In the genomic region with DNA sequence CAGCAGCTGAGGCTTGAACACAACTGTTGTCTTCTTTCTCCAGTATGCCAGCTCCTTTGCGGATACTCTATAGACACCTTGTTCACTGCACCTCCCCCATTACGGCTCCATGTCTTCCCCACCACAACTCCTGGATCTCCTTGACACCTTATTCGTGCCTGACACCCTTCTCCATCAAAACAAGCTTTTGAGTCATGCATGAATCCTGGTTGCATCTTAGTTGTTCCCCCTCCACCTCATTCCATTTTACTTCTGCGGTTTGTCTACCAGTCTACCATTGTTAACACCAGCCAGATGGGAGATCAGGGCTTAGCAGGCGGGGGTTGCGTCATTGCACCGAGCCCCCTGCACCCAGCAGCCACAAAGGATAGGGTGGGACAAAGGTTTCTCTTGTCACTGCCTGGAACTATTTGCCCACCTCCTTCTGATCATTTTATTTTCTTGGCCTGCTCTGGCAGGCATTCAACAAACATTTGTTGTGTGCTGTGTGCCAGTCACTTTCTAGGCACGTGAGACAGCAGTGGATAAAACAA, we compare ENCODE assay signal across 9 cellular contexts. TPM values are rescaled to one million over a fixed set of nuclear protein-coding genes. Genes with fewer than 3 reads are reported as not detected.
DNase-seq lines count a peak whose midpoint lies in the region; ATAC-seq and TF ChIP-seq lines count a peak whose summit lies in the region.
"Had no signal": no experiment of that assay in that cellular context is flagged by ENCODE, and none has a peak within 500 bp of the region (broad histone marks: within the 10 kb centered on the region; RNA-seq: fewer than 3 reads in every experiment).

No MANE protein-coding gene starts in this region.

- no peak for TF ChIP-seq RAD21 in liver (IDR thresholded peaks at IDR 0.05)

- TF ChIP-seq CTCF in liver (IDR thresholded peaks at IDR 0.05; ENCODE audit: low read depth, low read length, missing input control) (no peak), testis (IDR thresholded peaks at IDR 0.05) (no peak)

- H3K27me3 ChIP-seq in liver (ENCODE audit: control insufficient read depth in 4 of 4, insufficient read depth in 4 of 4, low read length in 3 of 4): no peaks in the 10 kb centered on the region
- no peaks in the 10 kb centered on the region for H3K27me3 ChIP-seq in testis

- H3K36me3 Mint-ChIP-seq in activated CD8-positive, alpha-beta memory T cell treated with anti-CD3 and anti-CD28 coated beads, Interleukin-2, amount 10 ng/mL, durations not matched to agents 7 days and 5 days: peaks cover 37% of the 10 kb centered on the region
- H3K36me3 Mint-ChIP-seq in activated T-helper 2 cell treated with anti-CD3 and anti-CD28 coated beads, Interferon-gamma antibody, Interleukin-2, Interleukin-4, amounts not matched to agents 10 μg/mL and 5 μg/mL and 100 μg/mL, durations not matched to agents 14 hours and 24 hours and 36 hours (ENCODE audit: low read depth): peaks cover 74% of the 10 kb centered on the region

- no peaks in the 10 kb centered on the region for H3K9me3 Mint-ChIP-seq in activated CD8-positive, alpha-beta memory T cell treated with anti-CD3 and anti-CD28 coated beads, Interleukin-2, amount 10 ng/mL, durations not matched to agents 7 days and 5 days (ENCODE audit: low read depth)
- H3K9me3 Mint-ChIP-seq in activated T-helper 2 cell treated with anti-CD3 and anti-CD28 coated beads, Interferon-gamma antibody, Interleukin-2, Interleukin-4, amounts not matched to agents 10 μg/mL and 5 μg/mL and 100 μg/mL, durations not matched to agents 14 hours and 24 hours and 36 hours: no peaks in the 10 kb centered on the region

- 86% methylated on average over 8 of the region's 8 CpGs for WGBS in liver
- 66 to 78% methylated on average over 8 of the region's 8 CpGs for WGBS in testis, 2 donors

- intact Hi-C loops in activated T-helper 2 cell treated with anti-CD3 and anti-CD28 coated beads, Interferon-gamma antibody, Interleukin-2, Interleukin-4, amounts not matched to agents 10 μg/mL and 5 μg/mL and 100 μg/mL, durations not matched to agents 14 hours and 24 hours and 36 hours (cut with micrococcal nuclease): no loop called here
- intact Hi-C loops in testis (cut with DNase I; ENCODE audit: low total_unique reads): no loop called here

- peaks cover 13 to 47% (median 29%) of the 10 kb centered on the region in 4 donors for H3K36me3 ChIP-seq in liver (ENCODE audit: control insufficient read depth in 4 of 4, insufficient read depth in 3 of 4, low read depth in 1 of 4, low read length in 3 of 4)
- no peaks in the 10 kb centered on the region for H3K36me3 ChIP-seq in testis (ENCODE audit: low read depth, missing control alignments)

- CTCF ChIA-PET in activated CD8-positive, alpha-beta memory T cell treated with anti-CD3 and anti-CD28 coated beads, Interleukin-2, amount 10 ng/mL, durations not matched to agents 7 days and 5 days (lab: Charles Lee): no interaction called here

- H3K4me3 ChIP-seq in liver (ENCODE audit: low read depth in 1 of 3, low read length in 3 of 3) (no peak overlapping the region), testis (no peak overlapping the region)
- H3K4me3 ChIP-seq: mucosa of descending colon had no signal

- H3K9ac ChIP-seq in liver (ENCODE audit: low read depth in 1 of 2, low read length in 2 of 2): no peak overlapping the region

- H3K9me3 ChIP-seq in liver (ENCODE audit: control insufficient read depth in 4 of 4, low read length in 3 of 4): no peaks in the 10 kb centered on the region
- no peaks in the 10 kb centered on the region for H3K9me3 ChIP-seq in testis
- H3K9me3 ChIP-seq: mucosa of descending colon had no signal

- H3K4me1 ChIP-seq in liver (ENCODE audit: control insufficient read depth in 4 of 4, insufficient read depth in 4 of 4, low read length in 3 of 4): peaks cover 2 to 42% (median 26%) of the 10 kb centered on the region in 4 donors
- H3K4me1 ChIP-seq in testis: peaks cover 6% of the 10 kb centered on the region

- no peak for DNase-seq in activated CD8-positive, alpha-beta memory T cell treated with anti-CD3 and anti-CD28 coated beads, Interleukin-2, amount 10 ng/mL, durations not matched to agents 7 days and 5 days
- DNase-seq in activated CD8-positive, alpha-beta memory T cell treated with anti-CD3 and anti-CD28 coated beads for 24 hours: no peak
- DNase-seq in activated T-helper 2 cell treated with anti-CD3 and anti-CD28 coated beads, Interferon-gamma antibody, Interleukin-2, Interleukin-4, amounts not matched to agents 10 μg/mL and 5 μg/mL and 100 μg/mL, durations not matched to agents 14 hours and 24 hours and 36 hours (ENCODE audit: low spot score): no peak
- no peak for DNase-seq in testis
- DNase-seq in CD1c-positive myeloid dendritic cell (ENCODE audit: extremely low spot score): no peak

- H3K4me1 Mint-ChIP-seq in activated CD8-positive, alpha-beta memory T cell treated with anti-CD3 and anti-CD28 coated beads, Interleukin-2, amount 10 ng/mL, durations not matched to agents 7 days and 5 days: peaks cover 37% of the 10 kb centered on the region
- H3K4me1 Mint-ChIP-seq in activated T-helper 2 cell treated with anti-CD3 and anti-CD28 coated beads, Interferon-gamma antibody, Interleukin-2, Interleukin-4, amounts not matched to agents 10 μg/mL and 5 μg/mL and 100 μg/mL, durations not matched to agents 14 hours and 24 hours and 36 hours (ENCODE audit: low read depth): peaks cover 34% of the 10 kb centered on the region

- ATAC-seq in activated CD8-positive, alpha-beta memory T cell treated with anti-CD3 and anti-CD28 coated beads, Interleukin-2, amount 10 ng/mL, durations not matched to agents 7 days and 5 days: no peak
- no peak for ATAC-seq in GM19035 (IDR thresholded peaks at IDR 0.05; ENCODE audit: unreplicated experiment)
- ATAC-seq in GM18517 (IDR thresholded peaks at IDR 0.05; ENCODE audit: unreplicated experiment): no peak

- H3K27ac Mint-ChIP-seq in activated CD8-positive, alpha-beta memory T cell treated with anti-CD3 and anti-CD28 coated beads, Interleukin-2, amount 10 ng/mL, durations not matched to agents 7 days and 5 days: peak overlapping the region; percentile 94
- H3K27ac Mint-ChIP-seq in activated T-helper 2 cell treated with anti-CD3 and anti-CD28 coated beads, Interferon-gamma antibody, Interleukin-2, Interleukin-4, amounts not matched to agents 10 μg/mL and 5 μg/mL and 100 μg/mL, durations not matched to agents 14 hours and 24 hours and 36 hours: peak overlapping the region; percentile 99

- H3K27me3 Mint-ChIP-seq in activated CD8-positive, alpha-beta memory T cell treated with anti-CD3 and anti-CD28 coated beads, Interleukin-2, amount 10 ng/mL, durations not matched to agents 7 days and 5 days: no peaks in the 10 kb centered on the region
- no peaks in the 10 kb centered on the region for H3K27me3 Mint-ChIP-seq in activated T-helper 2 cell treated with anti-CD3 and anti-CD28 coated beads, Interferon-gamma antibody, Interleukin-2, Interleukin-4, amounts not matched to agents 10 μg/mL and 5 μg/mL and 100 μg/mL, durations not matched to agents 14 hours and 24 hours and 36 hours (ENCODE audit: low read depth)

- H3K4me3 Mint-ChIP-seq in activated CD8-positive, alpha-beta memory T cell treated with anti-CD3 and anti-CD28 coated beads, Interleukin-2, amount 10 ng/mL, durations not matched to agents 7 days and 5 days: peak overlapping the region; percentile 80
- peak overlapping the region; percentile 91 for H3K4me3 Mint-ChIP-seq in activated T-helper 2 cell treated with anti-CD3 and anti-CD28 coated beads, Interferon-gamma antibody, Interleukin-2, Interleukin-4, amounts not matched to agents 10 μg/mL and 5 μg/mL and 100 μg/mL, durations not matched to agents 14 hours and 24 hours and 36 hours (ENCODE audit: low read depth)

- H3K27ac ChIP-seq in liver (ENCODE audit: low read depth in 1 of 2, low read length in 2 of 2) (peak overlapping the region; percentile 71 to 99), testis (peak overlapping the region; percentile 81 to 86)

- no peak for TF ChIP-seq POLR2A in testis (IDR thresholded peaks at IDR 0.05)

TF ChIP-seq in liver, 16 proteins besides CTCF, POLR2A, EP300 and RAD21 (continues in another document):
- no peak for TF ChIP-seq YY1 (IDR thresholded peaks at IDR 0.05)

RNA-seq across cellular contexts. Expression of a gene that starts 2.0 kb away (rescaled TPM):
- total RNA-seq in activated CD8-positive, alpha-beta memory T cell treated with anti-CD3 and anti-CD28 coated beads, Interleukin-2, amount 10 ng/mL, durations not matched to agents 7 days and 5 days: 10 to 100 TPM; 61.4 to 80.6 TPM
- total RNA-seq in activated T-helper 2 cell treated with anti-CD3 and anti-CD28 coated beads, Interferon-gamma antibody, Interleukin-2, Interleukin-4, amounts not matched to agents 10 μg/mL and 5 μg/mL and 100 μg/mL, durations not matched to agents 14 hours and 24 hours and 36 hours: 71.2 and 80.6 TPM in 2 replicates
- total RNA-seq in liver: 10 to 100 TPM; 21.9 to 31.1 TPM
- 10 to 100 TPM; 10.8 to 18.0 TPM for polyA plus RNA-seq in liver
- total RNA-seq in testis: 100 to 1,000 TPM; 195 to 245 TPM
- polyA plus RNA-seq in testis (ENCODE audit: insufficient read depth, low read depth, low replicate concordance): 122 TPM

RNA-seq across cellular contexts. Expression of a gene that starts 16.4 kb away (rescaled TPM):
- total RNA-seq in activated CD8-positive, alpha-beta memory T cell treated with anti-CD3 and anti-CD28 coated beads, Interleukin-2, amount 10 ng/mL, durations not matched to agents 7 days and 5 days: 10 to 100 TPM; 54.8 to 72.7 TPM
- 37.2 and 39.5 TPM in 2 replicates for total RNA-seq in activated T-helper 2 cell treated with anti-CD3 and anti-CD28 coated beads, Interferon-gamma antibody, Interleukin-2, Interleukin-4, amounts not matched to agents 10 μg/mL and 5 μg/mL and 100 μg/mL, durations not matched to agents 14 hours and 24 hours and 36 hours
- total RNA-seq in liver (10 to 100 TPM; 11.8 to 24.3 TPM), testis (100 to 1,000 TPM; 128 to 185 TPM)
- polyA plus RNA-seq in liver (10 to 100 TPM in 1 of 2 donors, 1 to 10 TPM in 1; 9.6 to 10.4 TPM), testis (ENCODE audit: insufficient read depth, low read depth, low replicate concordance) (113 TPM)

RNA-seq across cellular contexts. Expression of a gene that starts 22.8 kb away (rescaled TPM):
- total RNA-seq in activated CD8-positive, alpha-beta memory T cell treated with anti-CD3 and anti-CD28 coated beads, Interleukin-2, amount 10 ng/mL, durations not matched to agents 7 days and 5 days: 100 to 1,000 TPM; 177 to 204 TPM
- 242 and 250 TPM in 2 replicates for total RNA-seq in activated T-helper 2 cell treated with anti-CD3 and anti-CD28 coated beads, Interferon-gamma antibody, Interleukin-2, Interleukin-4, amounts not matched to agents 10 μg/mL and 5 μg/mL and 100 μg/mL, durations not matched to agents 14 hours and 24 hours and 36 hours
- total RNA-seq in liver (10 to 100 TPM; 59.6 to 85.4 TPM), testis (100 to 1,000 TPM; 243 to 338 TPM)
- polyA plus RNA-seq in liver (10 to 100 TPM; 39.8 to 77.7 TPM), testis (ENCODE audit: insufficient read depth, low read depth, low replicate concordance) (207 TPM)
